ENCODE assay signal across 10 cellular contexts in genomic region chr13:100100115-100100879, GRCh38. TPM values are rescaled to one million over a fixed set of nuclear protein-coding genes. Genes with fewer than 3 reads are reported as not detected.
DNase-seq lines count a peak whose midpoint lies in the region; ATAC-seq, FAIRE-seq and TF ChIP-seq lines count a peak whose summit lies in the region.
"Had no signal": no experiment of that assay in that cellular context is flagged by ENCODE, and none has a peak within 500 bp of the region (broad histone marks: within the 10 kb centered on the region; RNA-seq: fewer than 3 reads in every experiment).

No MANE protein-coding gene starts in this region.

- no peak overlapping the region for H3K4me3 Mint-ChIP-seq in activated T-cell treated with anti-CD3 and anti-CD28 coated beads, Interleukin-2, amount 50 U/mL, for 72 hours
- H3K4me3 Mint-ChIP-seq in effector memory CD8-positive, alpha-beta T cell: no peak overlapping the region
- H3K4me3 Mint-ChIP-seq: IgD-negative memory B cell had no signal

- no peaks in the 10 kb centered on the region for H3K36me3 Mint-ChIP-seq in activated T-cell treated with anti-CD3 and anti-CD28 coated beads, Interleukin-2, amount 50 U/mL, for 72 hours (ENCODE audit: insufficient read depth in 2 of 2)
- peaks cover 2% of the 10 kb centered on the region for H3K36me3 Mint-ChIP-seq in effector memory CD8-positive, alpha-beta T cell (ENCODE audit: insufficient read depth)

- ATAC-seq in HCT116: no peak
- no peak for ATAC-seq in activated T-cell treated with anti-CD3 and anti-CD28 coated beads, Interleukin-2, amount 50 U/mL, for 72 hours (replicated peaks in 1 of 2)
- no peak for ATAC-seq in effector memory CD8-positive, alpha-beta T cell (replicated peaks)

- no TSS peak for BruUV-seq in HCT116 (replicated peaks; lab: Mats Ljungman, UMichigan)

- RAD21 ChIA-PET in HCT116 (lab: Charles Lee; ENCODE audit: low non-redundant PET in 1 of 2, low total read pairs in 2 of 2, uncharacterized antibody in 2 of 2, unreplicated experiment in 2 of 2): no interaction called here

- peaks cover 30% of the 10 kb centered on the region; the same call in 1 of the 2 replicates for H3K79me2 ChIP-seq in HCT116 (ENCODE audit: insufficient read depth, low read length)

- WGBS in small intestine, 3 donors: 53 to 65% (median 64%) methylated on average over 10 of the region's 10 CpGs

- H3K4me1 ChIP-seq in HCT116 (ENCODE audit: control insufficient read depth in 1 of 2, insufficient read depth in 2 of 2, low read length in 2 of 2) (peaks cover 12 to 18% of the 10 kb centered on the region in 2 experiments), small intestine (ENCODE audit: control insufficient read depth in 2 of 2, insufficient read depth in 1 of 2, low read depth in 1 of 2, low read length in 1 of 2) (peaks cover 3 to 4% of the 10 kb centered on the region in 2 donors)

- POLR2A ChIA-PET in HCT116 (lab: Charles Lee): interaction anchor here (0.6 to 1.7 kb wide), 2 partner anchors 10 to 328 kb away, joined by 3 to 4 read pairs; no protein-coding TSS in a partner anchor

- no peak overlapping the region for H2AFZ ChIP-seq in HCT116 (ENCODE audit: low read depth, low read length, poor library complexity, severe bottlenecking)

- peak overlapping the region; percentile 37 for H3K4me2 ChIP-seq in HCT116 (ENCODE audit: low read length)

- H3K4me3 ChIP-seq in HCT116 (replicated peaks in 1 of 2; ENCODE audit: low read depth in 1 of 2, low read length in 2 of 2): no peak overlapping the region
- no peak overlapping the region for H3K4me3 ChIP-seq in astrocyte of the cerebellum (ENCODE audit: low read depth, low read length)
- no peak overlapping the region for H3K4me3 ChIP-seq in small intestine (ENCODE audit: low read depth in 1 of 2, low read length in 2 of 2)

- H3K27ac Mint-ChIP-seq in activated T-cell treated with anti-CD3 and anti-CD28 coated beads, Interleukin-2, amount 50 U/mL, for 72 hours: no peak overlapping the region
- H3K27ac Mint-ChIP-seq in effector memory CD8-positive, alpha-beta T cell: no peak overlapping the region

- no peaks in the 10 kb centered on the region for H3K9me2 ChIP-seq in HCT116 (ENCODE audit: insufficient read depth)

- no peaks in the 10 kb centered on the region for H3K9me3 ChIP-seq in HCT116 (ENCODE audit: control insufficient read depth in 1 of 2, insufficient read depth in 1 of 2, low read depth in 1 of 2, low read length in 2 of 2)
- H3K9me3 ChIP-seq in small intestine (ENCODE audit: control insufficient read depth, low read depth): no peaks in the 10 kb centered on the region

- no peaks in the 10 kb centered on the region for H3K36me3 ChIP-seq in HCT116 (ENCODE audit: control insufficient read depth in 1 of 2, insufficient read depth in 2 of 2, low read length in 2 of 2)
- no peaks in the 10 kb centered on the region for H3K36me3 ChIP-seq in small intestine (ENCODE audit: control insufficient read depth in 2 of 2, insufficient read depth in 2 of 2, low read length in 2 of 2)

- H3K9ac ChIP-seq in HCT116 (ENCODE audit: low read length): no peak overlapping the region

- no peaks in the 10 kb centered on the region for H4K20me1 ChIP-seq in HCT116 (ENCODE audit: insufficient read depth)

- H3K27ac ChIP-seq in HCT116 (ENCODE audit: low read depth, low read length): peak overlapping the region; percentile 22; the same call in 1 of the 2 replicates
- H3K27ac ChIP-seq in small intestine (ENCODE audit: low read depth in 1 of 2, low read length in 1 of 2): peak overlapping the region in 1 of 2 donors; percentile 27

- in situ Hi-C loops in astrocyte of the cerebellum (cut with HindIII; ENCODE audit: low sequenced_read_pairs): no loop called here

- DNase-seq in HCT116 (ENCODE audit: low read depth, low spot score) (no peak), astrocyte of the cerebellum (ENCODE audit: low read depth) (peak; percentile 98), small intestine (peak; percentile 4), erythroblast (lab: John Stamatoyannopoulos, UW) (no peak)
- no peak for DNase-seq in activated T-cell treated with anti-CD3 and anti-CD28 coated beads, Interleukin-2, amount 50 U/mL, for 72 hours
- no peak for DNase-seq in stimulated activated CD8-positive, alpha-beta memory T cell treated with anti-CD3 and anti-CD28 coated beads, Interleukin-4, amount 100 ng/mL, for 48 hours
- DNase-seq in effector memory CD8-positive, alpha-beta T cell: no peak
- DNase-seq: activated CD4-positive, CD25-positive, alpha-beta regulatory T cell treated with anti-CD3 and anti-CD28 coated beads, Interleukin-2, amount 50 U/mL, for 72 hours had no signal

- no peak for TF ChIP-seq POLR2A in HCT116 (IDR thresholded peaks at IDR 0.05; ENCODE audit: borderline replicate concordance, extremely low read depth, insufficient read depth, insufficient read length)
- TF ChIP-seq POLR2A in erythroblast (IDR thresholded peaks at IDR 0.05; ENCODE audit: low read length): no peak

- CTCF ChIA-PET in HCT116 (lab: Charles Lee): interaction anchor here (1.6 kb wide), 1 partner anchor 12 kb away, joined by 3 read pairs; the partner anchor contains the start of gene PCCA

- H3K27me3 ChIP-seq in HCT116 (ENCODE audit: insufficient read depth, low read length) (no peaks in the 10 kb centered on the region), small intestine (ENCODE audit: control insufficient read depth in 2 of 2, insufficient read depth in 2 of 2, low read length in 2 of 2) (no peaks in the 10 kb centered on the region)

- intact Hi-C loops in HCT116 (cut with micrococcal nuclease): no loop called here

- no peaks in the 10 kb centered on the region for H3K27me3 Mint-ChIP-seq in activated T-cell treated with anti-CD3 and anti-CD28 coated beads, Interleukin-2, amount 50 U/mL, for 72 hours (ENCODE audit: low read depth)
- no peaks in the 10 kb centered on the region for H3K27me3 Mint-ChIP-seq in effector memory CD8-positive, alpha-beta T cell
- H3K27me3 Mint-ChIP-seq: IgD-negative memory B cell had no signal

- peaks cover 6% of the 10 kb centered on the region for H3K4me1 Mint-ChIP-seq in activated T-cell treated with anti-CD3 and anti-CD28 coated beads, Interleukin-2, amount 50 U/mL, for 72 hours (ENCODE audit: low read depth)
- H3K4me1 Mint-ChIP-seq in effector memory CD8-positive, alpha-beta T cell (ENCODE audit: low read depth in 2 of 2): peaks cover 18 to 29% of the 10 kb centered on the region in 2 donors

- no peaks in the 10 kb centered on the region for H3K9me3 Mint-ChIP-seq in activated T-cell treated with anti-CD3 and anti-CD28 coated beads, Interleukin-2, amount 50 U/mL, for 72 hours
- H3K9me3 Mint-ChIP-seq in effector memory CD8-positive, alpha-beta T cell: no peaks in the 10 kb centered on the region

- FAIRE-seq in islet of Langerhans (lab: Jason Lieb, UNC) (peak; percentile 49), small intestine (lab: Jason Lieb, UNC) (no peak)

- no peak for TF ChIP-seq CTCF in HCT116 (IDR thresholded peaks at IDR 0.05 in 2 of 3, conservative IDR thresholded peaks at IDR 0.05 in 1 of 3; ENCODE audit: borderline replicate concordance in 1 of 3, insufficient read depth in 1 of 3, low read depth in 2 of 3, low read length in 2 of 3)
- TF ChIP-seq CTCF in astrocyte of the cerebellum (IDR thresholded peaks at IDR 0.05; ENCODE audit: low read depth, low read length, missing control alignments): no peak

- TF ChIP-seq RAD21 in HCT116 (IDR thresholded peaks at IDR 0.05; ENCODE audit: low read depth): no peak

TF ChIP-seq in HCT116, 20 proteins besides CTCF, POLR2A, EP300 and RAD21:
- no peak for TF ChIP-seq REST (IDR thresholded peaks at IDR 0.05; ENCODE audit: low read depth)
- TF ChIP-seq FOSL1 (IDR thresholded peaks at IDR 0.05; ENCODE audit: low read depth): peak; percentile 20; the same call in 1 of the 2 replicates
- no peak for TF ChIP-seq SRF (IDR thresholded peaks at IDR 0.05; ENCODE audit: low read depth)
- TF ChIP-seq CEBPB (IDR thresholded peaks at IDR 0.05; ENCODE audit: low read depth): 0 out of 2 replicates have a peak, but pooled peaks have one; percentile 19
- no peak for TF ChIP-seq TCF7L2 (IDR thresholded peaks at IDR 0.05; ENCODE audit: borderline replicate concordance, extremely low read depth, insufficient read depth, insufficient read length)
- TF ChIP-seq EZH2phosphoT487 (IDR thresholded peaks at IDR 0.05; ENCODE audit: borderline replicate concordance): no peak

RNA-seq across cellular contexts. Expression of gene PCCA, which starts 11.4 kb away (rescaled TPM):
- 23.0 TPM for total RNA-seq in HCT116 (2021; ENCODE audit: unreplicated experiment)
- polyA plus RNA-seq in HCT116 (2012): 13.7 and 16.0 TPM in 2 replicates
- 10 to 100 TPM in 2 of 3 donors, 1 to 10 TPM in 1; 3.0 to 18.6 (median 11.0) TPM for polyA plus RNA-seq in small intestine
- 10 to 100 TPM; 10.5 to 16.9 TPM for total RNA-seq in activated T-cell treated with anti-CD3 and anti-CD28 coated beads, Interleukin-2, amount 50 U/mL, for 72 hours

Comparison
In these comparisons a context has a peak if more than half of its experiments do, and no peak if none do; other contexts are left out.
1. DNase-seq: peak in astrocyte of the cerebellum (single experiment) and small intestine (single experiment); none in HCT116 (single experiment), activated T-cell treated with anti-CD3 and anti-CD28 coated beads, Interleukin-2, amount 50 U/mL, for 72 hours (0 of 2), stimulated activated CD8-positive, alpha-beta memory T cell treated with anti-CD3 and anti-CD28 coated beads, Interleukin-4, amount 100 ng/mL, for 48 hours (single experiment), erythroblast (0 of 2) and effector memory CD8-positive, alpha-beta T cell (0 of 3).